ENCODE assay signal across 20 cellular contexts in genomic region chr22:20101638-20102037, GRCh38. TPM values are rescaled to one million over a fixed set of nuclear protein-coding genes. Genes with fewer than 3 reads are reported as not detected.
DNase-seq lines count a peak whose midpoint lies in the region; ATAC-seq and TF ChIP-seq lines count a peak whose summit lies in the region.
"Had no signal": no experiment of that assay in that cellular context is flagged by ENCODE, and none has a peak within 500 bp of the region (broad histone marks: within the 10 kb centered on the region; RNA-seq: fewer than 3 reads in every experiment).

No MANE protein-coding gene starts in this region.

- H3K36me3 Mint-ChIP-seq in activated CD4-positive, alpha-beta T cell treated with anti-CD3 and anti-CD28 coated beads, Interleukin-2, amount 10 ng/mL, durations not matched to agents 24 days and 14 days (ENCODE audit: low read depth), result peaks cover 61% of the 10 kb centered on the region
- H3K36me3 Mint-ChIP-seq in CD4-positive, alpha-beta T cell (ENCODE audit: low read depth), result peaks cover 50% of the 10 kb centered on the region
- peaks cover 55% of the 10 kb centered on the region for H3K36me3 Mint-ChIP-seq in activated naive CD8-positive, alpha-beta T cell treated with anti-CD3 and anti-CD28 coated beads for 36 hours

- H3K27me3 Mint-ChIP-seq in activated CD4-positive, alpha-beta T cell treated with anti-CD3 and anti-CD28 coated beads, Interleukin-2, amount 10 ng/mL, durations not matched to agents 24 days and 14 days, result no peaks in the 10 kb centered on the region
- no peaks in the 10 kb centered on the region for H3K27me3 Mint-ChIP-seq in CD4-positive, alpha-beta T cell
- no peaks in the 10 kb centered on the region for H3K27me3 Mint-ChIP-seq in activated naive CD8-positive, alpha-beta T cell treated with anti-CD3 and anti-CD28 coated beads for 36 hours
- H3K27me3 Mint-ChIP-seq: naive B cell had no signal

- H3K27ac ChIP-seq in CD4-positive, alpha-beta T cell (ENCODE audit: low read depth, low read length), result peak overlapping the region; percentile 51
- H3K27ac ChIP-seq in right lobe of liver, result peak overlapping the region in 2 of 3 donors; percentile 36 to 73
- H3K27ac ChIP-seq: WERI-Rb-1 had no signal

- H3K27me3 ChIP-seq in CD4-positive, alpha-beta T cell (ENCODE audit: control insufficient read depth, insufficient read depth, low read length), result no peaks in the 10 kb centered on the region
- H3K27me3 ChIP-seq in right lobe of liver, result no peaks in the 10 kb centered on the region

- no peak for TF ChIP-seq CTCF in CD4-positive, alpha-beta T cell (IDR thresholded peaks at IDR 0.05)
- no peak for TF ChIP-seq CTCF in right lobe of liver (IDR thresholded peaks at IDR 0.05)

- no peak for DNase-seq in activated CD4-positive, alpha-beta T cell treated with anti-CD3 and anti-CD28 coated beads, Interleukin-2, amount 10 ng/mL, durations not matched to agents 24 days and 14 days
- DNase-seq in activated CD4-positive, alpha-beta T cell treated with anti-CD3 and anti-CD28 coated beads for 4 hours, result no peak
- no peak for DNase-seq in CD4-positive, alpha-beta T cell
- no peak for DNase-seq in activated naive CD8-positive, alpha-beta T cell treated with anti-CD3 and anti-CD28 coated beads for 36 hours
- DNase-seq in right lobe of liver, result peak; percentile 49 to 79 (median 78)
- DNase-seq in NK-92 (lab: John Stamatoyannopoulos, UW; ENCODE audit: unreplicated experiment), result no peak
- DNase-seq: activated gamma-delta T cell treated with Interleukin-2 at 50 U/mL for 16 hours, DMS 273 treated with DMSO at 0.1 percent for 48 hours, GF-D8, H9, mammary epithelial cell, naive B cell, NCI-H1105, NCI-H524 treated with DMSO at 0.1 percent for 48 hours, small intestine, substantia nigra, WERI-Rb-1 had no signal

- intact Hi-C loops in activated CD4-positive, alpha-beta T cell treated with anti-CD3 and anti-CD28 coated beads, Interleukin-2, amount 10 ng/mL, durations not matched to agents 24 days and 14 days (cut with micrococcal nuclease), result no loop called here
- intact Hi-C loops in CD4-positive, alpha-beta T cell (cut with DNase I, micrococcal nuclease), result loop anchor here (2.0 to 10.0 kb wide), 2 partner anchors 15 to 807 kb away; partner anchors contain the start of genes CLTCL1 (in 1 of the 2), RANBP1 (in 1 of the 2) and TRMT2A (in 1 of the 2)
- intact Hi-C loops in right lobe of liver (cut with DNase I), result no loop called here

- H3K4me1 Mint-ChIP-seq in activated CD4-positive, alpha-beta T cell treated with anti-CD3 and anti-CD28 coated beads, Interleukin-2, amount 10 ng/mL, durations not matched to agents 24 days and 14 days, result peaks cover 55% of the 10 kb centered on the region
- peaks cover 64% of the 10 kb centered on the region for H3K4me1 Mint-ChIP-seq in CD4-positive, alpha-beta T cell (ENCODE audit: low read depth)
- peaks cover 56% of the 10 kb centered on the region for H3K4me1 Mint-ChIP-seq in activated naive CD8-positive, alpha-beta T cell treated with anti-CD3 and anti-CD28 coated beads for 36 hours
- H3K4me1 Mint-ChIP-seq: naive B cell had no signal

- peaks cover 5% of the 10 kb centered on the region for H3K9me3 ChIP-seq in CD4-positive, alpha-beta T cell (ENCODE audit: control insufficient read depth, low read length)
- no peaks in the 10 kb centered on the region for H3K9me3 ChIP-seq in right lobe of liver

- ATAC-seq in CD4-positive, alpha-beta T cell (ENCODE audit: poor library complexity), result no peak
- ATAC-seq in right lobe of liver (peak; percentile 70 to 81 (median 74)), GM18505 (IDR thresholded peaks at IDR 0.05; ENCODE audit: unreplicated experiment) (no peak), GM21381 (IDR thresholded peaks at IDR 0.05; ENCODE audit: unreplicated experiment) (no peak)
- ATAC-seq: GM12878 had no signal

- no peak overlapping the region for H3K4me3 Mint-ChIP-seq in activated CD4-positive, alpha-beta T cell treated with anti-CD3 and anti-CD28 coated beads, Interleukin-2, amount 10 ng/mL, durations not matched to agents 24 days and 14 days
- H3K4me3 Mint-ChIP-seq in CD4-positive, alpha-beta T cell, result no peak overlapping the region
- H3K4me3 Mint-ChIP-seq in activated naive CD8-positive, alpha-beta T cell treated with anti-CD3 and anti-CD28 coated beads for 36 hours, result no peak overlapping the region
- H3K4me3 Mint-ChIP-seq: naive B cell had no signal

- peak overlapping the region; percentile 94 for H3K27ac Mint-ChIP-seq in activated CD4-positive, alpha-beta T cell treated with anti-CD3 and anti-CD28 coated beads, Interleukin-2, amount 10 ng/mL, durations not matched to agents 24 days and 14 days
- peak overlapping the region; percentile 96 for H3K27ac Mint-ChIP-seq in CD4-positive, alpha-beta T cell
- peak overlapping the region; percentile 93 for H3K27ac Mint-ChIP-seq in activated naive CD8-positive, alpha-beta T cell treated with anti-CD3 and anti-CD28 coated beads for 36 hours

- POLR2A ChIA-PET in CD4-positive, alpha-beta T cell (lab: Charles Lee), result interaction anchor here (1.1 to 1.9 kb wide), 3 partner anchors 9 to 16 kb away, joined by 4 to 17 read pairs (median 7); partner anchors contain the start of genes RANBP1 and TRMT2A

- no peak for TF ChIP-seq POLR2A in right lobe of liver (IDR thresholded peaks at IDR 0.05)
- no peak for TF ChIP-seq POLR2A in GM18505 (IDR thresholded peaks at IDR 0.05; ENCODE audit: borderline replicate concordance, extremely low read depth, insufficient read depth, insufficient read length)

- peaks cover 4% of the 10 kb centered on the region for H3K9me3 Mint-ChIP-seq in activated CD4-positive, alpha-beta T cell treated with anti-CD3 and anti-CD28 coated beads, Interleukin-2, amount 10 ng/mL, durations not matched to agents 24 days and 14 days
- peaks cover 3% of the 10 kb centered on the region for H3K9me3 Mint-ChIP-seq in CD4-positive, alpha-beta T cell
- H3K9me3 Mint-ChIP-seq in activated naive CD8-positive, alpha-beta T cell treated with anti-CD3 and anti-CD28 coated beads for 36 hours, result peaks cover 5% of the 10 kb centered on the region
- H3K9me3 Mint-ChIP-seq: H9 had no signal

- H3K4me1 ChIP-seq in right lobe of liver, result peaks cover 0 to 21% (median 9%) of the 10 kb centered on the region in 4 donors

- peaks cover 0 to 34% (median 20%) of the 10 kb centered on the region in 4 donors for H3K36me3 ChIP-seq in right lobe of liver

- no peak overlapping the region for H3K4me3 ChIP-seq in right lobe of liver
- H3K4me3 ChIP-seq: GM12878 had no signal

- CTCF ChIA-PET in CD4-positive, alpha-beta T cell (lab: Charles Lee), result interaction anchor here (1.7 to 2.0 kb wide), 3 partner anchors 9 to 28 kb away, joined by 3 to 6 read pairs (median 4); partner anchors contain the start of gene TRMT2A

- WGBS in right lobe of liver (ENCODE audit: insufficient coverage, low coverage, low lambda C conversion rate, missing lambda C conversion rate), result 33% methylated on average over 6 of the region's 8 CpGs

RNA-seq across cellular contexts. Expression of gene RANBP1, which starts 14.3 kb away (rescaled TPM):
- 488 and 500 TPM in 2 replicates for total RNA-seq in activated CD4-positive, alpha-beta T cell treated with anti-CD3 and anti-CD28 coated beads, Interleukin-2, amount 10 ng/mL, durations not matched to agents 24 days and 14 days
- 10 to 100 TPM; 68.1 to 72.1 TPM for total RNA-seq in CD4-positive, alpha-beta T cell
- 100 to 1,000 TPM; 492 to 506 TPM for total RNA-seq in activated naive CD8-positive, alpha-beta T cell treated with anti-CD3 and anti-CD28 coated beads for 36 hours
- total RNA-seq in right lobe of liver, result 100 to 1,000 TPM in 2 of 6 experiments, 10 to 100 TPM in 4; 39.5 to 224 (median 52.2) TPM

RNA-seq across cellular contexts. Expression of gene TRMT2A, which starts 15.4 kb away (rescaled TPM):
- 125 and 135 TPM in 2 replicates for total RNA-seq in activated CD4-positive, alpha-beta T cell treated with anti-CD3 and anti-CD28 coated beads, Interleukin-2, amount 10 ng/mL, durations not matched to agents 24 days and 14 days
- total RNA-seq in CD4-positive, alpha-beta T cell, result 10 to 100 TPM; 79.3 to 84.2 TPM
- total RNA-seq in activated naive CD8-positive, alpha-beta T cell treated with anti-CD3 and anti-CD28 coated beads for 36 hours, result 100 to 1,000 TPM; 124 to 139 TPM
- total RNA-seq in right lobe of liver, result 10 to 100 TPM; 26.9 to 54.6 (median 29.1) TPM

RNA-seq across cellular contexts. Expression of gene DGCR8, which starts 21.6 kb away (rescaled TPM):
- total RNA-seq in activated CD4-positive, alpha-beta T cell treated with anti-CD3 and anti-CD28 coated beads, Interleukin-2, amount 10 ng/mL, durations not matched to agents 24 days and 14 days, result 73.2 and 74.2 TPM in 2 replicates
- total RNA-seq in CD4-positive, alpha-beta T cell, result 10 to 100 TPM; 17.8 to 18.5 TPM
- 10 to 100 TPM; 42.6 to 47.0 TPM for total RNA-seq in activated naive CD8-positive, alpha-beta T cell treated with anti-CD3 and anti-CD28 coated beads for 36 hours
- total RNA-seq in right lobe of liver, result 10 to 100 TPM; 11.4 to 27.2 (median 16.1) TPM

RNA-seq across cellular contexts. Expression of gene ZDHHC8, which starts 30.0 kb away (rescaled TPM):
- 95.2 and 100 TPM in 2 replicates for total RNA-seq in activated CD4-positive, alpha-beta T cell treated with anti-CD3 and anti-CD28 coated beads, Interleukin-2, amount 10 ng/mL, durations not matched to agents 24 days and 14 days
- 10 to 100 TPM; 44.9 to 49.3 TPM for total RNA-seq in CD4-positive, alpha-beta T cell
- 10 to 100 TPM; 63.4 to 66.6 TPM for total RNA-seq in activated naive CD8-positive, alpha-beta T cell treated with anti-CD3 and anti-CD28 coated beads for 36 hours
- total RNA-seq in right lobe of liver, result 10 to 100 TPM; 11.4 to 39.0 (median 28.7) TPM

RNA-seq across cellular contexts. Expression of gene CCDC188, which starts 49.2 kb away (rescaled TPM):
- 0.14 TPM in 1 of 2 replicates, not detected in the other for total RNA-seq in activated CD4-positive, alpha-beta T cell treated with anti-CD3 and anti-CD28 coated beads, Interleukin-2, amount 10 ng/mL, durations not matched to agents 24 days and 14 days
- not detected for total RNA-seq in CD4-positive, alpha-beta T cell
- not detected for total RNA-seq in activated naive CD8-positive, alpha-beta T cell treated with anti-CD3 and anti-CD28 coated beads for 36 hours
- not detected for total RNA-seq in right lobe of liver
- total RNA-seq: GM12878, H9 had no signal

Comparison
In these comparisons a context has a peak if more than half of its experiments do, and no peak if none do; other contexts are left out.
1. DNase-seq: peak in right lobe of liver (3 of 3); none in activated CD4-positive, alpha-beta T cell treated with anti-CD3 and anti-CD28 coated beads, Interleukin-2, amount 10 ng/mL, durations not matched to agents 24 days and 14 days (single experiment), activated CD4-positive, alpha-beta T cell treated with anti-CD3 and anti-CD28 coated beads for 4 hours (0 of 2), CD4-positive, alpha-beta T cell (0 of 10), activated naive CD8-positive, alpha-beta T cell treated with anti-CD3 and anti-CD28 coated beads for 36 hours (single experiment) and NK-92 (single experiment).
2. ATAC-seq: peak in right lobe of liver (4 of 4); none in CD4-positive, alpha-beta T cell (single experiment), GM18505 (single experiment) and GM21381 (single experiment).
3. intact Hi-C loops: an anchor here in CD4-positive, alpha-beta T cell (2.0 to 10.0 kb wide); none called in activated CD4-positive, alpha-beta T cell treated with anti-CD3 and anti-CD28 coated beads, Interleukin-2, amount 10 ng/mL, durations not matched to agents 24 days and 14 days and right lobe of liver.
4. Peak in every context shown above with its lines, with median percentiles within 50 percentile points of each other: H3K27ac Mint-ChIP-seq.